In the genomic region with DNA sequence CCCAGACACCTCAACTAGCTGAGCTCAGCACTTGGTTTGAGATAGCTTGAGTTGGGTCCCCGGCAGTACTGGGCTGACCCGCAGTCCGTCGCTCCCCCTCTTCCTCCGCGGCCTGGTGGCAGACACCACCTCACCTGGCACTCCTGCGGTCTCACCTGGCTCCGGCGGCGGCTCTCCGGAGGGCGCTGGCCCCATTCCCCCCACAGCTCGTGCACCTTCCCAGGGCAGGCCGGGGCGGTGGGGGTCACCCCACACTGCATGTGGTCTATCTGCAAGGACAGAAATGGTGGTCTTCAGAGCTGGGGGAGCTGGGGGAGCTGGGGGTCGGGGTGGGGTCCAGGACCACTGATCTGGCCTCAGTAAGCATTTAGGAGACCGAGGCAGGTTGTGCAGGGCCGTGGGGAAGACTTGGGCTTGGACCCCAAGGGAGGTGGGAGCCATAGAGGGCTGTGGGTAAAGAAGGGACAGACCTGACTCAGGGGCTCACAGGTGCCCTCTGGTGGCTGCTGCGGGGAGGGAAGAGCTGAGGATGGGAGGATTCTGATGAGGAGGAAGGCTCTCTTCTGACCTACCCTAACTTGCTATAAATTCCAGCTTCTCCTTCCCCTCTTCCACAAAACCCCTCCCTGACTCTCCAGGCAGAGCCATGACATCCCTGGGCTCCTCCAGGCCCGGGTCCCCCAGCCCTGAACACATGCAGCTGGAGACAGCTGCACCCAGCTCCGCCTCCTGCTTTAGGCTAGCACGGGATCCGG, we compare ENCODE assay signal across 9 cellular contexts. TPM values are rescaled to one million over a fixed set of nuclear protein-coding genes. Genes with fewer than 3 reads are reported as not detected.
A peak's percentile ranks its signal among the peaks of the same experiment; 100 is the strongest.
DNase-seq lines count a peak whose midpoint lies in the region; ATAC-seq and FAIRE-seq lines count a peak whose summit lies in the region.
"Had no signal": no experiment of that assay in that cellular context is flagged by ENCODE, and none has a peak within 500 bp of the region (broad histone marks: within the 10 kb centered on the region; RNA-seq: fewer than 3 reads in every experiment).

No MANE protein-coding gene starts in this region.

- FAIRE-seq in GM18507 (lab: Jason Lieb, UNC): peak; percentile 73

- intact Hi-C loops in left ventricle myocardium superior (cut with micrococcal nuclease): no loop called here

- peak; percentile 50 for ATAC-seq in left ventricle myocardium superior

- peak; percentile 78 for DNase-seq in AG08396 (ENCODE audit: low spot score)
- peak; percentile 36 for DNase-seq in GM18507 (ENCODE audit: extremely low spot score, insufficient read length, low read depth)
- peak; percentile 50 for DNase-seq in SK-N-DZ (ENCODE audit: low spot score)
- peak; percentile 70 for DNase-seq in activated naive CD4-positive, alpha-beta T cell treated with Interleukin-2 at 50 U/mL for 16 hours
- peak; percentile 75 for DNase-seq in left ventricle myocardium superior
- peak; percentile 41 to 57 for DNase-seq in stimulated activated CD4-positive, alpha-beta T cell treated with anti-CD3 and anti-CD28 coated beads, Interleukin-15, amount 100 ng/mL, for 48 hours (ENCODE audit: low read depth in 2 of 2)
- DNase-seq in putamen (ENCODE audit: low spot score): no peak
- no peak for DNase-seq in NCI-H187 treated with DMSO at 0.1 percent for 48 hours (lab: John Stamatoyannopoulos, UW)

RNA-seq across cellular contexts. Expression of gene PLIN4, which starts 6.7 kb away (rescaled TPM):
- 0.01 and 0.07 TPM in 2 replicates for polyA plus RNA-seq in SK-N-DZ (2014; cell fraction: cytosol; rRNA removed)
- 0.08 and 0.15 TPM in 2 replicates for polyA plus RNA-seq in SK-N-DZ (2014; cell fraction: nucleus; rRNA removed)
- total RNA-seq in left ventricle myocardium superior: 235 TPM
- polyA plus RNA-seq: neural cell had no signal

RNA-seq across cellular contexts. Expression of gene PLIN5, which starts 10.0 kb away (rescaled TPM):
- polyA plus RNA-seq in SK-N-DZ (2014; cell fraction: cytosol; rRNA removed): 0.60 and 0.77 TPM in 2 replicates
- polyA plus RNA-seq in SK-N-DZ (2014; cell fraction: nucleus; rRNA removed): 2.4 and 3.9 TPM in 2 replicates
- total RNA-seq in left ventricle myocardium superior: 44.2 TPM

RNA-seq across cellular contexts. Expression of gene LRG1, which starts 14.9 kb away (rescaled TPM):
- polyA plus RNA-seq in SK-N-DZ (2014; cell fraction: cytosol; rRNA removed): not detected in 2 replicates
- not detected in 2 replicates for polyA plus RNA-seq in SK-N-DZ (2014; cell fraction: nucleus; rRNA removed)
- total RNA-seq in left ventricle myocardium superior: 0.30 TPM
- polyA plus RNA-seq: neural cell had no signal

RNA-seq across cellular contexts. Expression of gene SEMA6B, which starts 34.5 kb away (rescaled TPM):
- polyA plus RNA-seq in SK-N-DZ (2014; cell fraction: cytosol; rRNA removed): 2.1 and 2.6 TPM in 2 replicates
- 2.5 and 2.6 TPM in 2 replicates for polyA plus RNA-seq in SK-N-DZ (2014; cell fraction: nucleus; rRNA removed)
- 15.7 TPM for total RNA-seq in left ventricle myocardium superior

RNA-seq across cellular contexts. Expression of gene HDGFL2, which starts 52.9 kb away (rescaled TPM):
- polyA plus RNA-seq in SK-N-DZ (2014; cell fraction: cytosol; rRNA removed): 65.8 and 106 TPM in 2 replicates
- 127 and 128 TPM in 2 replicates for polyA plus RNA-seq in SK-N-DZ (2014; cell fraction: nucleus; rRNA removed)
- total RNA-seq in left ventricle myocardium superior: 30.3 TPM

Comparison
In these comparisons a context has a peak if more than half of its experiments do, and no peak if none do; other contexts are left out.
1. DNase-seq: peak in AG08396 (single experiment), GM18507 (single experiment), SK-N-DZ (single experiment), activated naive CD4-positive, alpha-beta T cell treated with Interleukin-2 at 50 U/mL for 16 hours (single experiment), left ventricle myocardium superior (single experiment) and stimulated activated CD4-positive, alpha-beta T cell treated with anti-CD3 and anti-CD28 coated beads, Interleukin-15, amount 100 ng/mL, for 48 hours (2 of 2); none in putamen (single experiment) and NCI-H187 treated with DMSO at 0.1 percent for 48 hours (single experiment).